Comparison of ENCODE assay signal across 17 cellular contexts in the genomic region with DNA sequence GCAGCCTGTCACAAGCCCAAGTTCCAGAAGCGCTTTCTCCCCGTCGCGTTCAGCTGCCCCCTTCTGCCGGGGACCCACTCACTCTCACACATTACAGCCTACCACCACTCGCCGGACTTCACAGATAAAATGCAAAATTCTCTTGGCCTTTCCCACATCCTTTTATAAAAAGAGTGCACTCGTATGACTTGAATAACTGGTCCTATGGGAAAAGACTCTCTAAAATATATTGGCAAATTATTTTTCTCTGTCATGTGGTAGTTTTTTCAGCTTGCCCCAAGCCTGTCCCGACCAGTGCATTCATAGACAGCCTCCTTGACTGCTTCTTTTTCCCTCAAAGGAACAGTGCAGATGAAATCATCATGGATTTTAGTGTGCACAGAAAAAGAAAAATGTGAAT. TPM values are rescaled to one million over a fixed set of nuclear protein-coding genes. Genes with fewer than 3 reads are reported as not detected.
DNase-seq lines count a peak whose midpoint lies in the region; ATAC-seq and TF ChIP-seq lines count a peak whose summit lies in the region.
"Had no signal": no experiment of that assay in that cellular context is flagged by ENCODE, and none has a peak within 500 bp of the region (broad histone marks: within the 10 kb centered on the region; RNA-seq: fewer than 3 reads in every experiment).

No MANE protein-coding gene starts in this region.

- peak overlapping the region in 1 of 2 experiments; percentile 40 for H3K4ac ChIP-seq in mesenchymal stem cell (ENCODE audit: low read depth in 1 of 2, low read length in 2 of 2)

- no peak overlapping the region for H2BK120ac ChIP-seq in mesenchymal stem cell (ENCODE audit: low read depth, low read length)

- CTCF ChIA-PET in HEK293T (lab: Yijun Ruan, JAX) = interaction anchor here (0.7 kb wide), 1 partner anchor 1304 kb away, joined by 4 read pairs; no protein-coding TSS in a partner anchor

- no peak overlapping the region for H2AFZ ChIP-seq in mesenchymal stem cell (ENCODE audit: low read depth, low read length)

- H2BK5ac ChIP-seq in mesenchymal stem cell (ENCODE audit: low read depth, low read length, poor library complexity, severe bottlenecking) = peak overlapping the region; percentile 37

- WGBS in mesenchymal stem cell = 17% methylated on average over 7 of the region's 9 CpGs

- intact Hi-C loops in Right ventricle myocardium superior (cut with DNase I) (no loop called here), tibial artery (cut with DNase I; ENCODE audit: low total_unique reads) (no loop called here)

- POLR2A ChIA-PET in HEK293T (lab: Yijun Ruan, JAX) = no interaction called here

- no peaks in the 10 kb centered on the region for H3K27me3 ChIP-seq in cardiac muscle cell
- H3K27me3 ChIP-seq in endocrine pancreas (ENCODE audit: control insufficient read depth, insufficient read depth, low read length) = no peaks in the 10 kb centered on the region
- no peaks in the 10 kb centered on the region for H3K27me3 ChIP-seq in mesenchymal stem cell (ENCODE audit: control insufficient read depth in 1 of 2, insufficient read depth in 1 of 2, low read length in 2 of 2)
- no peaks in the 10 kb centered on the region for H3K27me3 ChIP-seq in tibial artery
- H3K27me3 ChIP-seq: MG63, upper lobe of left lung had no signal

- DNase-seq in cardiac muscle cell (ENCODE audit: low read depth in 1 of 2, low spot score in 1 of 2) = peak in 1 of 2 donors; percentile 44
- DNase-seq in Right ventricle myocardium superior = no peak
- DNase-seq in mesenchymal stem cell = peak; percentile 40
- no peak for DNase-seq in tibial artery
- no peak for DNase-seq in NCI-H345 treated with DMSO at 0.1 percent for 48 hours (lab: John Stamatoyannopoulos, UW; ENCODE audit: unreplicated experiment)
- DNase-seq in HEK293T (ENCODE audit: extremely low spot score) = no peak
- DNase-seq: activated CD4-positive, alpha-beta memory T cell treated with anti-CD3 and anti-CD28 coated beads for 36 hours; activated gamma-delta T cell; cortex of kidney; MG63; midbrain; NCI-H2171 treated with DMSO at 0.1 percent for 48 hours; small intestine had no signal

- H2BK15ac ChIP-seq in mesenchymal stem cell (ENCODE audit: low read depth, poor library complexity, severe bottlenecking) = no peak overlapping the region

- TF ChIP-seq CTCF in cardiac muscle cell (IDR thresholded peaks at IDR 0.05; ENCODE audit: low read depth, low read length) (no peak), tibial artery (IDR thresholded peaks at IDR 0.05) (no peak)

- peak overlapping the region; percentile 56 to 96 for H3K18ac ChIP-seq in mesenchymal stem cell (ENCODE audit: low read depth in 1 of 2, low read length in 2 of 2)

- H3K4me1 ChIP-seq in cardiac muscle cell (ENCODE audit: low read depth) (peaks cover 57% of the 10 kb centered on the region), endocrine pancreas (ENCODE audit: control insufficient read depth, insufficient read depth, low read length) (no peaks in the 10 kb centered on the region), mesenchymal stem cell (ENCODE audit: control insufficient read depth, insufficient read depth, low read depth, low read length) (peaks cover 6% of the 10 kb centered on the region), tibial artery (peaks cover 0 to 53% (median 23%) of the 10 kb centered on the region in 4 donors)

- H2BK12ac ChIP-seq in mesenchymal stem cell (ENCODE audit: low read length in 2 of 2) = peak overlapping the region; percentile 33 to 75

- H3K4me3 ChIP-seq in cardiac muscle cell (peak overlapping the region; percentile 4), endocrine pancreas (ENCODE audit: control insufficient read depth, insufficient read depth, low read length) (peak overlapping the region; percentile 84), mesenchymal stem cell (ENCODE audit: insufficient read depth in 1 of 2, low read depth in 1 of 2, low read length in 2 of 2) (peak overlapping the region; percentile 67 to 87), tibial artery (peak overlapping the region; percentile 70 to 72)
- H3K4me3 ChIP-seq: MG63 had no signal

- H2AK5ac ChIP-seq in mesenchymal stem cell (ENCODE audit: low read length, severe bottlenecking) = no peak overlapping the region

- no peak overlapping the region for H3K14ac ChIP-seq in mesenchymal stem cell (ENCODE audit: low read length in 2 of 2)

- peak overlapping the region; percentile 63 for H4K8ac ChIP-seq in mesenchymal stem cell (ENCODE audit: low read length)

- H3K23ac ChIP-seq in mesenchymal stem cell (ENCODE audit: low read length in 2 of 2) = no peak overlapping the region

- no peaks in the 10 kb centered on the region for H3K79me1 ChIP-seq in mesenchymal stem cell (replicated peaks; ENCODE audit: low read length, poor library complexity, severe bottlenecking)

- ATAC-seq in Right ventricle myocardium superior (ENCODE audit: poor library complexity) = no peak
- ATAC-seq in GM19395 (IDR thresholded peaks at IDR 0.05; ENCODE audit: unreplicated experiment) = no peak

- H4K91ac ChIP-seq in mesenchymal stem cell (ENCODE audit: low read length) = peak overlapping the region; percentile 93

- no peaks in the 10 kb centered on the region for H3K36me3 ChIP-seq in cardiac muscle cell
- peaks cover 4% of the 10 kb centered on the region for H3K36me3 ChIP-seq in endocrine pancreas (ENCODE audit: control insufficient read depth, insufficient read depth, low read length)
- H3K36me3 ChIP-seq in mesenchymal stem cell (ENCODE audit: control insufficient read depth in 1 of 2, insufficient read depth in 2 of 2, low read depth in 1 of 2, low read length in 2 of 2) = peaks cover 0 to 2% of the 10 kb centered on the region in 2 experiments
- H3K36me3 ChIP-seq in tibial artery = no peaks in the 10 kb centered on the region
- H3K36me3 ChIP-seq: MG63, upper lobe of left lung had no signal

- H3K9me3 ChIP-seq in cardiac muscle cell (ENCODE audit: low read depth) = no peaks in the 10 kb centered on the region
- no peaks in the 10 kb centered on the region for H3K9me3 ChIP-seq in endocrine pancreas (ENCODE audit: control insufficient read depth, low read length)
- no peaks in the 10 kb centered on the region for H3K9me3 ChIP-seq in mesenchymal stem cell (ENCODE audit: control insufficient read depth, low read length)
- H3K9me3 ChIP-seq in tibial artery = no peaks in the 10 kb centered on the region
- H3K9me3 ChIP-seq: MG63, upper lobe of left lung had no signal

- H3K4me2 ChIP-seq in mesenchymal stem cell (ENCODE audit: low read length, poor library complexity, severe bottlenecking) = peak overlapping the region; percentile 70

- no peak overlapping the region for H3K27ac ChIP-seq in cardiac muscle cell
- peak overlapping the region; percentile 61 for H3K27ac ChIP-seq in mesenchymal stem cell (ENCODE audit: low read length, poor library complexity, severe bottlenecking)
- H3K27ac ChIP-seq in tibial artery = peak overlapping the region; percentile 95 to 97
- H3K27ac ChIP-seq: upper lobe of left lung had no signal

- H3K9ac ChIP-seq in endocrine pancreas (ENCODE audit: control insufficient read depth, insufficient read depth, low read length) (peak overlapping the region; percentile 32), mesenchymal stem cell (ENCODE audit: low read length) (peak overlapping the region; percentile 93)

TF ChIP-seq in HEK293T, 16 proteins besides CTCF, POLR2A, EP300 and RAD21:
- TF ChIP-seq ARNT (IDR thresholded peaks at IDR 0.05) (no peak), TARDBP (IDR thresholded peaks at IDR 0.05) (no peak), SUZ12 (IDR thresholded peaks at IDR 0.05) (no peak), CTBP1 (IDR thresholded peaks at IDR 0.05; ENCODE audit: borderline replicate concordance) (no peak), ZNF384 (IDR thresholded peaks at IDR 0.05) (no peak)
TF ChIP-seq in HEK293T: peak in this region for 0.

RNA-seq across cellular contexts. Expression of gene INHBA, which starts 1.3 kb away (rescaled TPM):
- total RNA-seq in cardiac muscle cell (3.0 and 5.7 TPM in 2 replicates), Right ventricle myocardium superior (1.9 TPM)
- polyA plus RNA-seq in cardiac muscle cell = 4.8 and 8.2 TPM in 2 replicates
- polyA plus RNA-seq in mesenchymal stem cell (2013, experiment 1 of 2) = 22.1 TPM
- 22.6 TPM for polyA plus RNA-seq in mesenchymal stem cell (2013, experiment 2 of 2)
- total RNA-seq: activated CD4-positive, alpha-beta memory T cell treated with anti-CD3 and anti-CD28 coated beads for 36 hours; OCI-LY7 had no signal

Comparison
In these comparisons a context has a peak if more than half of its experiments do, and no peak if none do; other contexts are left out.
1. H3K4me3 ChIP-seq: peak in every context shown above with its lines; median percentile 84 in endocrine pancreas; 77 in mesenchymal stem cell; 71 in tibial artery; 4 in cardiac muscle cell.